Comparison of ENCODE assay signal across 31 cellular contexts in the genomic region with DNA sequence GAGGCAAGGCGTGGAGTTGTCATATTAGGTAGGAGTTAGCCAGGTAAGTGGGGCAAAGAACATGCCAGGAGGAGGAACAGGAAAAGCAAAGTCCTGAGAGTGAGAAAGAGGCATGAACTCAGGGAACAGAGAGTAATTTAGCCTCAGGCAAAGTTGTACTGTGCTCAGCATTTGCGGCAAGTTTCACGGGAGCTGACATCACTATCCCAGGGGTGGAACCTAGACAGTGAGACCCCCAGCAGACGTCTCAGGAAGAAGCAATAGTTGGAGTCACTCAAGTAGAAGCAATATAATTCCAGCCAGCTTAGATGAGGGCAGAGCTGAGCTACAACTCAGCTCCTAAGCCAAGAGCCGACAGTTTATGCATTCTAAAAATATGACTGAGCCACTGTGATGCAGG.
"Had no signal": no experiment of that assay in that cellular context is flagged by ENCODE, and none has a peak within 500 bp of the region (broad histone marks: within the 10 kb centered on the region; RNA-seq: fewer than 3 reads in every experiment).

No MANE protein-coding gene starts in this region.

- H3K27me3 ChIP-seq: adrenal gland, body of pancreas, cardiac muscle cell, colonic mucosa, foreskin keratinocyte, gastrocnemius medialis had no signal

- H3K27ac Mint-ChIP-seq: activated CD4-positive, alpha-beta memory T cell treated with anti-CD3 and anti-CD28 coated beads for 36 hours; activated CD4-positive, alpha-beta T cell treated with anti-CD3 and anti-CD28 coated beads for 36 hours; activated CD4-positive, alpha-beta T cell treated with anti-CD3 and anti-CD28 coated beads, Interleukin-2, amount 10 ng/mL, durations not matched to agents 24 days and 14 days; activated CD8-positive, alpha-beta memory T cell treated with anti-CD3 and anti-CD28 coated beads, Interleukin-2, amount 10 ng/mL, durations not matched to agents 7 days and 5 days; activated CD8-positive, alpha-beta T cell treated with anti-CD3 and anti-CD28 coated beads, Interleukin-2, amount 10 ng/mL, durations not matched to agents 7 days and 5 days; activated naive CD4-positive, alpha-beta T cell treated with anti-CD3 and anti-CD28 coated beads for 36 hours; activated naive CD4-positive, alpha-beta T cell treated with anti-CD3 and anti-CD28 coated beads, Interleukin-2, amount 50 U/mL, for 24 hours; activated naive CD8-positive, alpha-beta T cell treated with anti-CD3 and anti-CD28 coated beads for 36 hours; activated naive CD8-positive, alpha-beta T cell treated with anti-CD3 and anti-CD28 coated beads, Interleukin-2, amount 50 U/mL, for 24 hours; activated T-helper 1 cell treated with anti-CD3 and anti-CD28 coated beads, Interleukin-12 subunit alpha, Interleukin-12 subunit beta, Interleukin-2, Interleukin-4 antibody, amounts not matched to agents 30 ng/mL and 10 ng/mL and 1 ng/mL, durations not matched to agents 14 hours and 24 hours and 36 hours; activated T-helper 2 cell treated with anti-CD3 and anti-CD28 coated beads, Interferon-gamma antibody, Interleukin-2, Interleukin-4, amounts not matched to agents 10 μg/mL and 5 μg/mL and 100 μg/mL, durations not matched to agents 14 hours and 24 hours and 36 hours; endodermal cell had no signal

- H3K36me3 Mint-ChIP-seq: activated CD4-positive, alpha-beta memory T cell treated with anti-CD3 and anti-CD28 coated beads for 36 hours; activated CD8-positive, alpha-beta memory T cell treated with anti-CD3 and anti-CD28 coated beads, Interleukin-2, amount 10 ng/mL, durations not matched to agents 7 days and 5 days; activated naive CD4-positive, alpha-beta T cell treated with anti-CD3 and anti-CD28 coated beads, Interleukin-2, amount 50 U/mL, for 24 hours; activated naive CD8-positive, alpha-beta T cell treated with anti-CD3 and anti-CD28 coated beads for 36 hours had no signal

- DNase-seq: activated CD4-positive, alpha-beta memory T cell treated with anti-CD3 and anti-CD28 coated beads for 36 hours; activated CD4-positive, alpha-beta T cell treated with anti-CD3 and anti-CD28 coated beads for 36 hours; activated CD4-positive, alpha-beta T cell treated with anti-CD3 and anti-CD28 coated beads, Interleukin-2, amount 10 ng/mL, durations not matched to agents 24 days and 14 days; activated CD4-positive, CD25-positive, alpha-beta regulatory T cell; activated CD4-positive, CD25-positive, alpha-beta regulatory T cell treated with anti-CD3 and anti-CD28 coated beads, Interleukin-2, amount 50 U/mL, for 72 hours; activated CD8-positive, alpha-beta memory T cell treated with anti-CD3 and anti-CD28 coated beads, Interleukin-2, amount 10 ng/mL, durations not matched to agents 7 days and 5 days; activated CD8-positive, alpha-beta memory T cell treated with anti-CD3 and anti-CD28 coated beads, Interleukin-2, amount 50 U/mL, for 4 hours; activated CD8-positive, alpha-beta T cell treated with anti-CD3 and anti-CD28 coated beads, Interleukin-2, amount 10 ng/mL, durations not matched to agents 7 days and 5 days; activated effector memory CD4-positive, alpha-beta T cell treated with anti-CD3 and anti-CD28 coated beads, Interleukin-2, amount 50 U/mL, for 16 hours; activated naive CD4-positive, alpha-beta T cell treated with anti-CD3 and anti-CD28 coated beads for 36 hours; activated naive CD8-positive, alpha-beta T cell treated with anti-CD3 and anti-CD28 coated beads for 36 hours; activated naive CD8-positive, alpha-beta T cell treated with anti-CD3 and anti-CD28 coated beads, Interleukin-2, amount 50 U/mL, for 24 hours; activated T-cell treated with anti-CD3 and anti-CD28 coated beads, Interleukin-2, amount 50 U/mL, for 1 hour; activated T-cell treated with anti-CD3 and anti-CD28 coated beads, Interleukin-2, amount 50 U/mL, for 48 hours; adrenal gland; amygdala; aorta; body of pancreas; central memory CD4-positive, alpha-beta T cell; cerebellar nuclear complex; colonic mucosa; effector CD8-positive, alpha-beta T cell; endodermal cell; foreskin keratinocyte; gastrocnemius medialis; glutamatergic neuron; T-helper 2 cell had no signal

- H3K9me3 ChIP-seq: adrenal gland, body of pancreas, colonic mucosa, gastrocnemius medialis had no signal

- H3K4me3 ChIP-seq: adrenal gland, body of pancreas, cardiac muscle cell, colonic mucosa, gastrocnemius medialis had no signal

- H3K27me3 Mint-ChIP-seq: activated CD4-positive, alpha-beta memory T cell treated with anti-CD3 and anti-CD28 coated beads for 36 hours; activated CD4-positive, alpha-beta T cell treated with anti-CD3 and anti-CD28 coated beads, Interleukin-2, amount 10 ng/mL, durations not matched to agents 24 days and 14 days; activated CD8-positive, alpha-beta memory T cell treated with anti-CD3 and anti-CD28 coated beads, Interleukin-2, amount 10 ng/mL, durations not matched to agents 7 days and 5 days; activated naive CD8-positive, alpha-beta T cell treated with anti-CD3 and anti-CD28 coated beads, Interleukin-2, amount 50 U/mL, for 24 hours had no signal

- H3K4me1 Mint-ChIP-seq: activated CD4-positive, alpha-beta T cell treated with anti-CD3 and anti-CD28 coated beads for 36 hours; activated CD4-positive, alpha-beta T cell treated with anti-CD3 and anti-CD28 coated beads, Interleukin-2, amount 10 ng/mL, durations not matched to agents 24 days and 14 days; activated CD8-positive, alpha-beta memory T cell treated with anti-CD3 and anti-CD28 coated beads, Interleukin-2, amount 10 ng/mL, durations not matched to agents 7 days and 5 days; activated naive CD4-positive, alpha-beta T cell treated with anti-CD3 and anti-CD28 coated beads, Interleukin-2, amount 50 U/mL, for 24 hours; activated naive CD8-positive, alpha-beta T cell treated with anti-CD3 and anti-CD28 coated beads for 36 hours; activated naive CD8-positive, alpha-beta T cell treated with anti-CD3 and anti-CD28 coated beads, Interleukin-2, amount 50 U/mL, for 24 hours had no signal

- H3K36me3 ChIP-seq: adrenal gland, cardiac muscle cell, colonic mucosa, gastrocnemius medialis had no signal

- H3K9me3 Mint-ChIP-seq: activated CD4-positive, alpha-beta memory T cell treated with anti-CD3 and anti-CD28 coated beads for 36 hours; activated CD4-positive, alpha-beta T cell treated with anti-CD3 and anti-CD28 coated beads, Interleukin-2, amount 10 ng/mL, durations not matched to agents 24 days and 14 days; activated naive CD4-positive, alpha-beta T cell treated with anti-CD3 and anti-CD28 coated beads for 36 hours; activated naive CD4-positive, alpha-beta T cell treated with anti-CD3 and anti-CD28 coated beads, Interleukin-2, amount 50 U/mL, for 24 hours; activated naive CD8-positive, alpha-beta T cell treated with anti-CD3 and anti-CD28 coated beads, Interleukin-2, amount 50 U/mL, for 24 hours; endodermal cell had no signal

- H3K27ac ChIP-seq: adrenal gland, body of pancreas, cardiac muscle cell, colonic mucosa, foreskin keratinocyte, gastrocnemius medialis had no signal

- H3K4me3 Mint-ChIP-seq: activated CD4-positive, alpha-beta memory T cell treated with anti-CD3 and anti-CD28 coated beads for 36 hours; activated CD4-positive, alpha-beta T cell treated with anti-CD3 and anti-CD28 coated beads for 36 hours; activated CD4-positive, alpha-beta T cell treated with anti-CD3 and anti-CD28 coated beads, Interleukin-2, amount 10 ng/mL, durations not matched to agents 24 days and 14 days; activated CD8-positive, alpha-beta memory T cell treated with anti-CD3 and anti-CD28 coated beads, Interleukin-2, amount 10 ng/mL, durations not matched to agents 7 days and 5 days; activated CD8-positive, alpha-beta T cell treated with anti-CD3 and anti-CD28 coated beads, Interleukin-2, amount 10 ng/mL, durations not matched to agents 7 days and 5 days; activated naive CD4-positive, alpha-beta T cell treated with anti-CD3 and anti-CD28 coated beads for 36 hours; activated naive CD4-positive, alpha-beta T cell treated with anti-CD3 and anti-CD28 coated beads, Interleukin-2, amount 50 U/mL, for 24 hours; activated naive CD8-positive, alpha-beta T cell treated with anti-CD3 and anti-CD28 coated beads for 36 hours; activated naive CD8-positive, alpha-beta T cell treated with anti-CD3 and anti-CD28 coated beads, Interleukin-2, amount 50 U/mL, for 24 hours; activated T-helper 1 cell treated with anti-CD3 and anti-CD28 coated beads, Interleukin-12 subunit alpha, Interleukin-12 subunit beta, Interleukin-2, Interleukin-4 antibody, amounts not matched to agents 30 ng/mL and 10 ng/mL and 1 ng/mL, durations not matched to agents 14 hours and 24 hours and 36 hours; endodermal cell had no signal

- H3K4me1 ChIP-seq: adrenal gland, body of pancreas, colonic mucosa, foreskin keratinocyte, gastrocnemius medialis had no signal
